In genomic region chr19:17836530-17836929, GRCh38 we compare ENCODE assay signal across 18 cellular contexts. TPM values are rescaled to one million over a fixed set of nuclear protein-coding genes. Genes with fewer than 3 reads are reported as not detected.
DNase-seq lines count a peak whose midpoint lies in the region; ATAC-seq and TF ChIP-seq lines count a peak whose summit lies in the region.
"Had no signal": no experiment of that assay in that cellular context is flagged by ENCODE, and none has a peak within 500 bp of the region (broad histone marks: within the 10 kb centered on the region; RNA-seq: fewer than 3 reads in every experiment).

No MANE protein-coding gene starts in this region.

- H3K9me3 Mint-ChIP-seq in activated CD4-positive, alpha-beta T cell treated with anti-CD3 and anti-CD28 coated beads, Interleukin-2, amount 10 ng/mL, durations not matched to agents 7 days and 5 days = peaks cover 6% of the 10 kb centered on the region
- no peaks in the 10 kb centered on the region for H3K9me3 Mint-ChIP-seq in WTC11
- no peaks in the 10 kb centered on the region for H3K9me3 Mint-ChIP-seq in memory B cell
- H3K9me3 Mint-ChIP-seq: type B pancreatic cell had no signal

- ATAC-seq in WTC11 (no peak), memory B cell (ENCODE audit: low read depth) (no peak), HG03108 (IDR thresholded peaks at IDR 0.05; ENCODE audit: unreplicated experiment) (no peak)
- ATAC-seq: A549, K562 had no signal

- H3K4me1 Mint-ChIP-seq in activated CD4-positive, alpha-beta T cell treated with anti-CD3 and anti-CD28 coated beads, Interleukin-2, amount 10 ng/mL, durations not matched to agents 7 days and 5 days = peaks cover 32% of the 10 kb centered on the region
- H3K4me1 Mint-ChIP-seq in WTC11 (peaks cover 23% of the 10 kb centered on the region), memory B cell (peaks cover 4% of the 10 kb centered on the region)

- no peak for TF ChIP-seq CTCF in WTC11 (IDR thresholded peaks at IDR 0.05)

- H3K27me3 Mint-ChIP-seq in activated CD4-positive, alpha-beta T cell treated with anti-CD3 and anti-CD28 coated beads, Interleukin-2, amount 10 ng/mL, durations not matched to agents 7 days and 5 days = no peaks in the 10 kb centered on the region
- H3K27me3 Mint-ChIP-seq in WTC11 (ENCODE audit: low read depth) (peaks cover 53% of the 10 kb centered on the region), memory B cell (no peaks in the 10 kb centered on the region)

- DNase-seq in activated CD4-positive, alpha-beta T cell treated with anti-CD3 and anti-CD28 coated beads, Interleukin-2, amount 10 ng/mL, durations not matched to agents 7 days and 5 days = no peak
- no peak for DNase-seq in activated CD4-positive, alpha-beta T cell treated with anti-CD3 and anti-CD28 coated beads, Interleukin-2, amount 50 U/mL, for 4 hours
- no peak for DNase-seq in WTC11 (ENCODE audit: low spot score)
- no peak for DNase-seq in memory B cell (ENCODE audit: low spot score in 2 of 2)
- DNase-seq in COLO829 (ENCODE audit: low spot score) = no peak
- DNase-seq: HCEC 1CT, islet precursor cell, NCI-H1694 treated with DMSO at 0.1 percent for 48 hours, NCI-H446 treated with DMSO at 0.1 percent for 48 hours, SK-N-SH, stomach had no signal

- CTCF ChIA-PET in activated CD4-positive, alpha-beta T cell treated with anti-CD3 and anti-CD28 coated beads, Interleukin-2, amount 10 ng/mL, durations not matched to agents 7 days and 5 days (lab: Charles Lee) = no interaction called here
- CTCF ChIA-PET in WTC11 (lab: Charles Lee) = interaction anchor here (1.5 kb wide), 1 partner anchor 395 kb away, joined by 3 read pairs; no protein-coding TSS in a partner anchor

- H3K36me3 Mint-ChIP-seq in activated CD4-positive, alpha-beta T cell treated with anti-CD3 and anti-CD28 coated beads, Interleukin-2, amount 10 ng/mL, durations not matched to agents 7 days and 5 days (ENCODE audit: low read depth) = peaks cover 82% of the 10 kb centered on the region
- H3K36me3 Mint-ChIP-seq in WTC11 (no peaks in the 10 kb centered on the region), memory B cell (peaks cover 35% of the 10 kb centered on the region)
- H3K36me3 Mint-ChIP-seq: type B pancreatic cell had no signal

- peak overlapping the region; percentile 28 for H3K27ac Mint-ChIP-seq in activated CD4-positive, alpha-beta T cell treated with anti-CD3 and anti-CD28 coated beads, Interleukin-2, amount 10 ng/mL, durations not matched to agents 7 days and 5 days
- H3K27ac Mint-ChIP-seq in WTC11 (peak overlapping the region; percentile 14), memory B cell (peak overlapping the region; percentile 86)
- H3K27ac Mint-ChIP-seq: type B pancreatic cell had no signal

- no peak overlapping the region for H3K4me3 Mint-ChIP-seq in activated CD4-positive, alpha-beta T cell treated with anti-CD3 and anti-CD28 coated beads, Interleukin-2, amount 10 ng/mL, durations not matched to agents 7 days and 5 days
- H3K4me3 Mint-ChIP-seq in WTC11 (no peak overlapping the region), memory B cell (no peak overlapping the region)
- H3K4me3 Mint-ChIP-seq: type B pancreatic cell had no signal

- POLR2A ChIA-PET in activated CD4-positive, alpha-beta T cell treated with anti-CD3 and anti-CD28 coated beads, Interleukin-2, amount 10 ng/mL, durations not matched to agents 7 days and 5 days (lab: Charles Lee) = no interaction called here
- POLR2A ChIA-PET in WTC11 (lab: Charles Lee) = no interaction called here

TF ChIP-seq in WTC11, 78 proteins besides CTCF, POLR2A, EP300 and RAD21 (continues in another document):
- TF ChIP-seq, protein P1, sequence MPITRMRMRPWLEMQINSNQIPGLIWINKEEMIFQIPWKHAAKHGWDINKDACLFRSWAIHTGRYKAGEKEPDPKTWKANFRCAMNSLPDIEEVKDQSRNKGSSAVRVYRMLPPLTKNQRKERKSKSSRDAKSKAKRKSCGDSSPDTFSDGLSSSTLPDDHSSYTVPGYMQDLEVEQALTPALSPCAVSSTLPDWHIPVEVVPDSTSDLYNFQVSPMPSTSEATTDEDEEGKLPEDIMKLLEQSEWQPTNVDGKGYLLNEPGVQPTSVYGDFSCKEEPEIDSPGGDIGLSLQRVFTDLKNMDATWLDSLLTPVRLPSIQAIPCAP (CRISPR knock-in tag; IDR thresholded peaks at IDR 0.05) = no peak
- TF ChIP-seq ATF3 (CRISPR knock-in tag; conservative IDR thresholded peaks at IDR 0.05) (no peak), TEAD1 (CRISPR knock-in tag; IDR thresholded peaks at IDR 0.05) (no peak), AR (CRISPR knock-in tag; IDR thresholded peaks at IDR 0.05) (no peak), MLX (CRISPR knock-in tag; IDR thresholded peaks at IDR 0.05) (no peak), TCF7 (CRISPR knock-in tag; IDR thresholded peaks at IDR 0.05; ENCODE audit: low read depth) (no peak), ZNF263 (CRISPR knock-in tag; IDR thresholded peaks at IDR 0.05; ENCODE audit: low read depth) (no peak), ZNF219 (CRISPR knock-in tag; IDR thresholded peaks at IDR 0.05; ENCODE audit: borderline replicate concordance) (no peak), ZNF396 (CRISPR knock-in tag; IDR thresholded peaks at IDR 0.05; ENCODE audit: borderline replicate concordance) (no peak), ZBTB21 (CRISPR knock-in tag; IDR thresholded peaks at IDR 0.05; ENCODE audit: borderline replicate concordance) (no peak), STAT6 (CRISPR knock-in tag; conservative IDR thresholded peaks at IDR 0.05; ENCODE audit: low read depth) (no peak)

RNA-seq across cellular contexts. Expression of gene JAK3, which starts 11.3 kb away (rescaled TPM):
- total RNA-seq in activated CD4-positive, alpha-beta T cell treated with anti-CD3 and anti-CD28 coated beads, Interleukin-2, amount 10 ng/mL, durations not matched to agents 7 days and 5 days = 100 to 1,000 TPM; 172 to 176 TPM
- 4.4 to 5.6 TPM (median 5.6 TPM) in 3 replicates for total RNA-seq in WTC11 (2021)

RNA-seq across cellular contexts. Expression of gene INSL3, which starts 15.2 kb away (rescaled TPM):
- total RNA-seq in activated CD4-positive, alpha-beta T cell treated with anti-CD3 and anti-CD28 coated beads, Interleukin-2, amount 10 ng/mL, durations not matched to agents 7 days and 5 days = 1 to 10 TPM; 6.8 to 7.4 TPM
- total RNA-seq in WTC11 (2021) = 0.79 to 1.2 TPM (median 1.2 TPM) in 3 replicates
- total RNA-seq: K562, lung, posterior vena cava, skeletal muscle tissue, stomach had no signal

RNA-seq across cellular contexts. Expression of gene RPL18A, which starts 23.2 kb away (rescaled TPM):
- 1,000 to 10,000 TPM; 2,216 to 2,434 TPM for total RNA-seq in activated CD4-positive, alpha-beta T cell treated with anti-CD3 and anti-CD28 coated beads, Interleukin-2, amount 10 ng/mL, durations not matched to agents 7 days and 5 days
- 2,950 to 3,448 TPM (median 3,445 TPM) in 3 replicates for total RNA-seq in WTC11 (2021)

RNA-seq across cellular contexts. Expression of gene SLC5A5, which starts 35.2 kb away (rescaled TPM):
- total RNA-seq in activated CD4-positive, alpha-beta T cell treated with anti-CD3 and anti-CD28 coated beads, Interleukin-2, amount 10 ng/mL, durations not matched to agents 7 days and 5 days = 1 to 10 TPM; 1.7 to 2.2 TPM
- 2.5 TPM in 3 replicates for total RNA-seq in WTC11 (2021)
- total RNA-seq: posterior vena cava, skeletal muscle tissue had no signal

RNA-seq across cellular contexts. Expression of gene B3GNT3, which starts 41.6 kb away (rescaled TPM):
- under 1 TPM; 0.35 to 0.81 TPM for total RNA-seq in activated CD4-positive, alpha-beta T cell treated with anti-CD3 and anti-CD28 coated beads, Interleukin-2, amount 10 ng/mL, durations not matched to agents 7 days and 5 days
- 1.2 to 1.9 TPM (median 1.3 TPM) in 3 replicates for total RNA-seq in WTC11 (2021)
- total RNA-seq: skeletal muscle tissue had no signal

Comparison
In these comparisons a context has a peak if more than half of its experiments do, and no peak if none do; other contexts are left out.
1. H3K27ac Mint-ChIP-seq: peak in every context shown above with its lines; median percentile 86 in memory B cell; 28 in activated CD4-positive, alpha-beta T cell treated with anti-CD3 and anti-CD28 coated beads, Interleukin-2, amount 10 ng/mL, durations not matched to agents 7 days and 5 days; 14 in WTC11.
2. RNA of gene JAK3, which starts 11.3 kb away (total RNA-seq): 172 to 176 TPM in activated CD4-positive, alpha-beta T cell treated with anti-CD3 and anti-CD28 coated beads, Interleukin-2, amount 10 ng/mL, durations not matched to agents 7 days and 5 days; 4.4 to 5.6 TPM in WTC11; every median in the first group is over 10 times any median in the second.